Comparison of ENCODE assay signal across 8 cellular contexts in genomic region chr10:63520463-63521388, GRCh38. TPM values are rescaled to one million over a fixed set of nuclear protein-coding genes. Genes with fewer than 3 reads are reported as not detected.
DNase-seq lines count a peak whose midpoint lies in the region; ATAC-seq and TF ChIP-seq lines count a peak whose summit lies in the region.

No MANE protein-coding gene starts in this region.

- WGBS in smooth muscle cell (ENCODE audit: low lambda C conversion rate), result 6% methylated on average over 23 of the region's 46 CpGs

- peak overlapping the region; percentile 63; the same call in 1 of the 2 replicates for H2AFZ ChIP-seq in GM23338
- H2AFZ ChIP-seq in Karpas-422 (ENCODE audit: low read length), result peak overlapping the region; percentile 89; the same call in 1 of the 2 replicates
- H2AFZ ChIP-seq in smooth muscle cell (ENCODE audit: low read depth), result peak overlapping the region; percentile 56

- H3K27ac ChIP-seq in GM23338 (ENCODE audit: low read depth), result peak overlapping the region; percentile 99
- H3K27ac ChIP-seq in Karpas-422 (ENCODE audit: low read length), result no peak overlapping the region
- H3K27ac ChIP-seq in brain microvascular endothelial cell, result peak overlapping the region; percentile 97
- peak overlapping the region; percentile 69 for H3K27ac ChIP-seq in smooth muscle cell (ENCODE audit: low read depth)

- in situ Hi-C loops in brain microvascular endothelial cell (cut with HindIII; ENCODE audit: low pct_ligation_motif_present, low sequenced_read_pairs), result no loop called here

- H3K9me2 ChIP-seq in GM23338 (ENCODE audit: insufficient read depth), result no peaks in the 10 kb centered on the region
- H3K9me2 ChIP-seq in Karpas-422 (replicated peaks; ENCODE audit: insufficient read depth, low read length), result no peaks in the 10 kb centered on the region

- H3K36me3 Mint-ChIP-seq in GM23338 (ENCODE audit: low read depth), result peaks cover 2% of the 10 kb centered on the region; the same call in 1 of the 3 replicates

- H4K20me1 ChIP-seq in GM23338 (replicated peaks; ENCODE audit: insufficient read depth) (peaks cover 20% of the 10 kb centered on the region), Karpas-422 (ENCODE audit: insufficient read depth, low read depth, low read length) (peaks cover 18% of the 10 kb centered on the region), smooth muscle cell (ENCODE audit: low read depth) (peaks cover 15% of the 10 kb centered on the region)

- H3K9ac ChIP-seq in Karpas-422 (ENCODE audit: low read length) (peak overlapping the region; percentile 65), smooth muscle cell (ENCODE audit: low read depth) (peak overlapping the region; percentile 40)

- TF ChIP-seq CTCF in GM12865 (IDR thresholded peaks at IDR 0.05; ENCODE audit: insufficient read depth, low read depth, low read length, missing control alignments), result no peak
- TF ChIP-seq CTCF in GM23338 (conservative IDR thresholded peaks at IDR 0.05; ENCODE audit: low read depth in 2 of 2), result no peak
- no peak for TF ChIP-seq CTCF in brain microvascular endothelial cell (IDR thresholded peaks at IDR 0.05; ENCODE audit: low read depth, low read length, missing control alignments)
- no peak for TF ChIP-seq CTCF in smooth muscle cell (IDR thresholded peaks at IDR 0.05; ENCODE audit: borderline replicate concordance, insufficient read depth, poor library complexity, severe bottlenecking)

- peak; percentile 75 for DNase-seq in GM12865 (ENCODE audit: low read depth)
- peak; percentile 85 for DNase-seq in GM23338 (ENCODE audit: low spot score)
- no peak for DNase-seq in Karpas-422
- DNase-seq in T-helper 2 cell, result peak in 4 of 5 experiments; percentile 26 to 82 (median 41)
- peak; percentile 22 for DNase-seq in brain microvascular endothelial cell
- peak; percentile 91 for DNase-seq in iPS-NIHi11 (ENCODE audit: low spot score)
- peak; percentile 39 for DNase-seq in smooth muscle cell (lab: John Stamatoyannopoulos, UW; ENCODE audit: unreplicated experiment)
- DNase-seq in midbrain (lab: John Stamatoyannopoulos, UW), result no peak

- peak overlapping the region; percentile 89 for H3K27ac Mint-ChIP-seq in GM23338

- no peaks in the 10 kb centered on the region for H3K27me3 Mint-ChIP-seq in GM23338 (ENCODE audit: insufficient read depth, low read depth, poor library complexity)

- H3K27me3 ChIP-seq in GM23338 (ENCODE audit: insufficient read depth) (no peaks in the 10 kb centered on the region), Karpas-422 (ENCODE audit: low read length) (no peaks in the 10 kb centered on the region; the same call in 1 of the 2 replicates), brain microvascular endothelial cell (replicated peaks) (no peaks in the 10 kb centered on the region), smooth muscle cell (ENCODE audit: low read depth) (no peaks in the 10 kb centered on the region)

- H3K36me3 ChIP-seq in GM23338 (ENCODE audit: insufficient read depth), result no peaks in the 10 kb centered on the region
- H3K36me3 ChIP-seq in Karpas-422 (ENCODE audit: insufficient read depth, low read length), result no peaks in the 10 kb centered on the region
- peaks cover 2% of the 10 kb centered on the region for H3K36me3 ChIP-seq in brain microvascular endothelial cell (replicated peaks)
- no peaks in the 10 kb centered on the region for H3K36me3 ChIP-seq in smooth muscle cell (ENCODE audit: low read depth)

- H3K9me3 Mint-ChIP-seq in GM23338, result no peaks in the 10 kb centered on the region

- H3K4me1 ChIP-seq in GM23338 (ENCODE audit: insufficient read depth) (peaks cover 52% of the 10 kb centered on the region), Karpas-422 (ENCODE audit: low read length) (peaks cover 26% of the 10 kb centered on the region), smooth muscle cell (ENCODE audit: low read depth) (peaks cover 38% of the 10 kb centered on the region)

- ATAC-seq in GM23338, result peak; percentile 87

- peak overlapping the region; percentile 78 for H3K4me3 Mint-ChIP-seq in GM23338

- H3K9me3 ChIP-seq in Karpas-422 (ENCODE audit: low read length) (no peaks in the 10 kb centered on the region), smooth muscle cell (replicated peaks; ENCODE audit: low read depth) (no peaks in the 10 kb centered on the region)

- peaks cover 6% of the 10 kb centered on the region; the same call in 1 of the 2 replicates for H3F3A ChIP-seq in GM23338 (replicated peaks; ENCODE audit: low read depth)
- H3F3A ChIP-seq in smooth muscle cell (ENCODE audit: low read depth), result peaks cover 10% of the 10 kb centered on the region

- H3K4me2 ChIP-seq in GM23338 (peak overlapping the region; percentile 79), Karpas-422 (ENCODE audit: low read depth, low read length, poor library complexity, severe bottlenecking) (peak overlapping the region; percentile 75), smooth muscle cell (peak overlapping the region; percentile 77)

- H3K4me1 Mint-ChIP-seq in GM23338, result peaks cover 46% of the 10 kb centered on the region

- H3K4me3 ChIP-seq in GM12865 (ENCODE audit: low read depth, low read length) (peak overlapping the region; percentile 69), GM23338 (peak overlapping the region; percentile 71), Karpas-422 (ENCODE audit: low read length) (peak overlapping the region; percentile 71), brain microvascular endothelial cell (ENCODE audit: low read depth, low read length) (peak overlapping the region; percentile 59), smooth muscle cell (peak overlapping the region; percentile 65)

- H3K79me2 ChIP-seq in GM23338 (replicated peaks; ENCODE audit: insufficient read depth), result peaks cover 84% of the 10 kb centered on the region
- peaks cover 4% of the 10 kb centered on the region; the same call in 1 of the 2 replicates for H3K79me2 ChIP-seq in Karpas-422 (ENCODE audit: low read length)
- peaks cover 90% of the 10 kb centered on the region for H3K79me2 ChIP-seq in smooth muscle cell (ENCODE audit: low read depth)

TF ChIP-seq in GM23338, 12 proteins besides CTCF, POLR2A, EP300 and RAD21:
- no peak for TF ChIP-seq ZNF331 (CRISPR knock-in tag; IDR thresholded peaks at IDR 0.05; ENCODE audit: low read depth)
- TF ChIP-seq NANOG (IDR thresholded peaks at IDR 0.05; ENCODE audit: borderline replicate concordance), result no peak
- TF ChIP-seq JUNB (IDR thresholded peaks at IDR 0.05; ENCODE audit: unreplicated experiment), result no peak
- TF ChIP-seq CREB1 (CRISPR knock-in tag; IDR thresholded peaks at IDR 0.05; ENCODE audit: low read depth), result no peak
- TF ChIP-seq ETS1 (IDR thresholded peaks at IDR 0.05), result no peak
- TF ChIP-seq STAT1 (IDR thresholded peaks at IDR 0.05; ENCODE audit: unreplicated experiment), result no peak
- TF ChIP-seq POLR2AphosphoS5 (IDR thresholded peaks at IDR 0.05; ENCODE audit: low read depth), result peak; percentile 79
- TF ChIP-seq EZH2phosphoT487 (IDR thresholded peaks at IDR 0.05; ENCODE audit: unreplicated experiment), result no peak

RNA-seq across cellular contexts. Expression of gene REEP3, which starts 0.5 kb away (rescaled TPM):
- 29.5 and 31.9 TPM in 2 replicates for total RNA-seq in GM23338 (2014; rRNA removed; shearing (Covaris generic))
- 47.2 and 48.7 TPM in 2 replicates for polyA plus RNA-seq in GM23338 (2016; fragmentation: Nextera tagmentation; extraction: Ambion mirVana)
- total RNA-seq in Karpas-422 (2014; rRNA removed; shearing (Covaris generic); ENCODE audit: low replicate concordance), result 1.8 and 1.9 TPM in 2 replicates
- total RNA-seq in smooth muscle cell, result 77.2 and 80.4 TPM in 2 replicates
- 38.8 and 42.3 TPM in 2 replicates for polyA plus RNA-seq in smooth muscle cell

RNA-seq across cellular contexts. Expression of gene JMJD1C, which starts 54.9 kb away (rescaled TPM):
- 405 and 435 TPM in 2 replicates for total RNA-seq in GM23338 (2014; rRNA removed; shearing (Covaris generic))
- polyA plus RNA-seq in GM23338 (2016; fragmentation: Nextera tagmentation; extraction: Ambion mirVana), result 272 and 333 TPM in 2 replicates
- 66.7 and 141 TPM in 2 replicates for total RNA-seq in Karpas-422 (2014; rRNA removed; shearing (Covaris generic); ENCODE audit: low replicate concordance)
- total RNA-seq in smooth muscle cell, result 132 and 173 TPM in 2 replicates
- polyA plus RNA-seq in smooth muscle cell, result 28.5 and 52.5 TPM in 2 replicates

Comparison
In these comparisons a context has a peak if more than half of its experiments do, and no peak if none do; other contexts are left out.
1. DNase-seq: peak in GM12865 (single experiment), GM23338 (single experiment), T-helper 2 cell (4 of 5), brain microvascular endothelial cell (single experiment), iPS-NIHi11 (single experiment) and smooth muscle cell (single experiment); none in Karpas-422 (single experiment) and midbrain (single experiment).
2. RNA of gene REEP3, which starts 0.5 kb away (total RNA-seq): 77.2 to 80.4 TPM in smooth muscle cell and 29.5 to 31.9 TPM in GM23338; 1.8 to 1.9 TPM in Karpas-422; every median in the first group is over 10 times any median in the second.
3. Peak in every context shown above with its lines, with median percentiles within 50 percentile points of each other: H3K4me3 ChIP-seq, H2AFZ ChIP-seq and H3K4me2 ChIP-seq.